1 cellular context compared by ENCODE assay signal in the genomic region with DNA sequence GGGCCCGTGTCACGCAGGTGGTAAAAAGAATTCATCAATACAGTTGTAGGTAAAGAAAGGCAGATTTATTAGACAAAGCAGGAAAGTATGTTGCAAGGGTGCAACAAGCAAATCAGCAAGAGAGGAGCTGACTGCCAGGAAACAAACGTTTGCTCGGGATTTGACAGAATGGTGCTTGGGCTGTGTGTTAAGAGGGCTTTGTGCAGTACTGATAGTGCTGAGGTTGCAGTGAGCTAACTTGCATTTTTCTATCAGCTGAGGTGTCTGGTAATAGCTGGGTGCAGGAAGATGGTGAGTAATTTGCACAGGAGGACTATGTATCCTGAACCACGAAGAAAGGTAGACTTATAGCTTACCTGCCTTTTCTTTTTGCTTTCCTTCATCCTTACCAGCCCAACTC.
TF ChIP-seq lines count a peak whose summit lies in the region.

No MANE protein-coding gene starts in this region.

TF ChIP-seq in HepG2, 621 proteins besides CTCF, POLR2A, EP300 and RAD21:
- TF ChIP-seq MED13 (CRISPR knock-in tag; IDR thresholded peaks at IDR 0.05) = no peak
- no peak for TF ChIP-seq ZNF260 (CRISPR knock-in tag; IDR thresholded peaks at IDR 0.05; ENCODE audit: borderline replicate concordance, low read depth)
- TF ChIP-seq FOSL1 (CRISPR knock-in tag; IDR thresholded peaks at IDR 0.05; ENCODE audit: borderline replicate concordance) = no peak
- TF ChIP-seq KLF12 (CRISPR knock-in tag; IDR thresholded peaks at IDR 0.05; ENCODE audit: borderline replicate concordance) = no peak
- no peak for TF ChIP-seq ATF5 (CRISPR knock-in tag; IDR thresholded peaks at IDR 0.05; ENCODE audit: low read depth)
- TF ChIP-seq ZNF720 (CRISPR knock-in tag; IDR thresholded peaks at IDR 0.05) = no peak
- TF ChIP-seq MAFK (conservative IDR thresholded peaks at IDR 0.05 in 1 of 2, IDR thresholded peaks at IDR 0.05 in 1 of 2; ENCODE audit: low read length in 2 of 2) = peak; percentile 43 to 56; a peak in 1 of 4 replicates
- no peak for TF ChIP-seq SMARCE1 (IDR thresholded peaks at IDR 0.05; ENCODE audit: borderline replicate concordance)
- peak; percentile 51 for TF ChIP-seq MAFF (IDR thresholded peaks at IDR 0.05; ENCODE audit: low read depth, low read length)
- no peak for TF ChIP-seq TBL1XR1 (IDR thresholded peaks at IDR 0.05; ENCODE audit: borderline replicate concordance, low read length, partially characterized antibody)
- TF ChIP-seq, protein P1, sequence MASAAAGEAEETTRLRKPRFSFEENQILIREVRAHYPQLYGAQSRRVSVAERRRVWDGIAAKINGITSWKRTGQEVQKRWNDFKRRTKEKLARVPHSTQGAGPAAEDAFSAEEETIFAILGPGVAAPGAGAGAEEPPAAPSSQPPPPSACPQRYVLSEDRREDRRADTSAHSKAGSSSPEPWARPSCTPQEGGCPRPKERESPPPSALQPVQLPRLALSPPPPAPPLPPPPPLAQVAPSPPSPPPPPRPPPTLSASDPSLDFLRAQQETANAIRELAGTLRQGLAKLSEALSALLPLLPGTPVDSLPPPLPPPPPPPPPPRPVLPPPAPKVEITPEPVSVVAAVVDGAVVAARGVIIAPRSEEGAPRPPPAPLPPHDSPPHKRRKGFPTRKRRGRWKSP (CRISPR knock-in tag; IDR thresholded peaks at IDR 0.05) = no peak
- no peak for TF ChIP-seq ZSCAN12 (CRISPR knock-in tag; IDR thresholded peaks at IDR 0.05)
- TF ChIP-seq ZNF878 (CRISPR knock-in tag; IDR thresholded peaks at IDR 0.05) = no peak
- TF ChIP-seq ZNF713 (CRISPR knock-in tag; IDR thresholded peaks at IDR 0.05) = no peak
- no peak for TF ChIP-seq ZNF263 (CRISPR knock-in tag; IDR thresholded peaks at IDR 0.05)
- TF ChIP-seq STAT5B (CRISPR knock-in tag; IDR thresholded peaks at IDR 0.05) = no peak
- no peak for TF ChIP-seq ZNF576 (CRISPR knock-in tag; IDR thresholded peaks at IDR 0.05)
- TF ChIP-seq MYC (CRISPR knock-in tag; IDR thresholded peaks at IDR 0.05; ENCODE audit: borderline replicate concordance) = no peak
